ENCODE assay signal across 8 cellular contexts in the genomic region with DNA sequence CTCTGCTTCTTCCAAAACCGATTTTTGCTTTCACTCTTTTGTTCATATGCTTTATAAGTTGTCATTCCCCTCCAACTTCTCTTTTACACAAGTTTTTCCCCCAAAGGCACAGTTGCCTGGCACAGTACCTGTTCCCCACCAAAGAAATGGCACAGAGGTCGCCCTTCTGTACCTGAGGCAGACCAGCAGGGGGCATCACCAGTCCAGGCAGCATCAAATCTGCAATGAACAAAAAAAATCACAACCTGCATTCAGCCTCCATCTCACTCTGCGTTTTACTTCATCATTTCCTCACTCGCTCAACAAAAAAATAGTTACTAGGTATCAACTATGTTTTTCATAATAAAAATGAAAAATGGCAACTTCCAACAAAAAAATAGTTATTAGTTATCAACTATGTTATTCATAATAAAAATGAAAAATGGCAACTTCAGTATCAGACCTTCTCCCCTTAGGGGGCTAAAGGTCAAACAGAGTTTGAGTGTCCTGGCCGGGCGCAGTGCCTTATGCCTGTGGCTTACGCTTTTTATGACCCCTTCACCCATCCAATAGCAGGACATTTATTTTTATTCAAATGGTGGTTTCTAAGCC. TPM values are rescaled to one million over a fixed set of nuclear protein-coding genes. Genes with fewer than 3 reads are reported as not detected.
DNase-seq lines count a peak whose midpoint lies in the region; ATAC-seq and TF ChIP-seq lines count a peak whose summit lies in the region.

No MANE protein-coding gene starts in this region.

- H3K27ac ChIP-seq in heart right ventricle (no peak overlapping the region), fibroblast of lung (ENCODE audit: insufficient read depth, low read length) (no peak overlapping the region)

- H3K4me1 ChIP-seq in heart right ventricle (peaks cover 5 to 15% (median 10%) of the 10 kb centered on the region in 9 donors), fibroblast of lung (ENCODE audit: control insufficient read depth, extremely low read depth, insufficient read depth, low read length) (peaks cover 2% of the 10 kb centered on the region)

- no peaks in the 10 kb centered on the region for H3K9me3 ChIP-seq in heart right ventricle
- H3K9me3 ChIP-seq in fibroblast of lung (ENCODE audit: control insufficient read depth, insufficient read depth, low read depth, low read length) = no peaks in the 10 kb centered on the region

- ATAC-seq in heart right ventricle (no peak), Right ventricle myocardium inferior (no peak)

- peaks cover 9% of the 10 kb centered on the region for H3K79me2 ChIP-seq in fibroblast of lung (ENCODE audit: control insufficient read depth, insufficient read depth, low read length)

- H3K4me3 ChIP-seq in heart right ventricle (no peak overlapping the region), fibroblast of lung (replicated peaks in 1 of 4; ENCODE audit: control extremely low read depth in 1 of 4, insufficient read depth in 1 of 4, low read depth in 3 of 4, low read length in 4 of 4) (no peak overlapping the region), lower leg skin (ENCODE audit: low read depth, poor library complexity, severe bottlenecking) (no peak overlapping the region)

- H2AFZ ChIP-seq in fibroblast of lung (ENCODE audit: low read length) = no peak overlapping the region

- no peak overlapping the region for H3K4me2 ChIP-seq in fibroblast of lung (ENCODE audit: extremely low read depth, insufficient read depth, low read length)

- 78 to 81% methylated on average over 7 of the region's 7 CpGs for WGBS in heart right ventricle, 2 donors
- WGBS in lower leg skin, 2 donors = 74 to 75% methylated on average over 7 of the region's 7 CpGs

- H3K36me3 ChIP-seq in heart right ventricle (peaks cover 0 to 80% (median 44%) of the 10 kb centered on the region in 9 donors), fibroblast of lung (ENCODE audit: control insufficient read depth, insufficient read depth, low read length) (peaks cover 2% of the 10 kb centered on the region)

- DNase-seq in heart right ventricle (no peak), Right ventricle myocardium inferior (ENCODE audit: missing footprints) (no peak), NCI-H748 (lab: John Stamatoyannopoulos, UW; ENCODE audit: unreplicated experiment) (peak; percentile 26), activated T-cell treated with anti-CD3 and anti-CD28 coated beads for 1 hour (ENCODE audit: low read depth) (peak; percentile 45), fibroblast of lung (ENCODE audit: low read depth in 2 of 2) (peak in 1 of 2 donors; percentile 41), cerebellum (ENCODE audit: low spot score) (no peak), lower leg skin (ENCODE audit: low spot score in 2 of 2) (no peak)
- peak; percentile 73 for DNase-seq in stimulated activated CD4-positive, alpha-beta T cell treated with anti-CD3 and anti-CD28 coated beads, Interleukin-15, amount 100 ng/mL, for 24 hours

- no peak overlapping the region for H3K9ac ChIP-seq in fibroblast of lung (ENCODE audit: insufficient read depth, low read length)

- no peak for TF ChIP-seq POLR2A in lower leg skin (IDR thresholded peaks at IDR 0.05)

- intact Hi-C loops in heart right ventricle (cut with DNase I) = loop anchor here in 1 of 10 donors (10.0 kb wide), 1 partner anchor 377 kb away; no protein-coding TSS in a partner anchor
- intact Hi-C loops in Right ventricle myocardium inferior (cut with DNase I) = loop anchor here (5.0 kb wide), 1 partner anchor 374 kb away; no protein-coding TSS in a partner anchor
- intact Hi-C loops in lower leg skin (cut with DNase I; ENCODE audit: low total_unique reads) = no loop called here

- no peaks in the 10 kb centered on the region for H4K20me1 ChIP-seq in fibroblast of lung (ENCODE audit: control insufficient read depth, extremely low read depth, insufficient read depth, low read length)

- H3K27me3 ChIP-seq in heart right ventricle (no peaks in the 10 kb centered on the region), fibroblast of lung (ENCODE audit: control insufficient read depth, insufficient read depth, low read length) (no peaks in the 10 kb centered on the region)

- TF ChIP-seq CTCF in heart right ventricle (IDR thresholded peaks at IDR 0.05) = peak; percentile 30 to 77 (median 63)
- TF ChIP-seq CTCF in fibroblast of lung (conservative IDR thresholded peaks at IDR 0.05 in 1 of 2, IDR thresholded peaks at IDR 0.05 in 1 of 2; ENCODE audit: low read depth in 1 of 2, low read length in 2 of 2) = peak; percentile 69 to 81
- TF ChIP-seq CTCF in lower leg skin (IDR thresholded peaks at IDR 0.05) = no peak

RNA-seq across cellular contexts. Expression of gene EIF2D, which starts 4.1 kb away (rescaled TPM):
- 10 to 100 TPM; 26.1 to 32.2 (median 29.5) TPM for total RNA-seq in heart right ventricle
- 10 to 100 TPM; 16.8 to 35.6 TPM for polyA plus RNA-seq in heart right ventricle
- total RNA-seq in Right ventricle myocardium inferior = 26.0 TPM
- 50.1 and 53.0 TPM in 2 replicates for total RNA-seq in fibroblast of lung
- 59.8 and 67.3 TPM in 2 replicates for polyA plus RNA-seq in fibroblast of lung
- 42.5 and 47.0 TPM in 2 replicates for polyA plus RNA-seq in fibroblast of lung (2012)
- 26.5 and 45.4 TPM in 2 replicates for polyA minus RNA-seq in fibroblast of lung (ENCODE audit: low replicate concordance)
- total RNA-seq in cerebellum = 22.5 TPM
- 10 to 100 TPM; 39.7 to 57.3 (median 53.1) TPM for total RNA-seq in lower leg skin

RNA-seq across cellular contexts. Expression of gene DYRK3, which starts 27.1 kb away (rescaled TPM):
- total RNA-seq in heart right ventricle (10 to 100 TPM; 10.4 to 27.9 (median 20.8) TPM), Right ventricle myocardium inferior (21.9 TPM), fibroblast of lung (28.5 and 38.5 TPM in 2 replicates), cerebellum (24.5 TPM), lower leg skin (1 to 10 TPM; 1.4 to 4.7 (median 3.2) TPM)
- polyA plus RNA-seq in heart right ventricle (10 to 100 TPM in 1 of 2 donors, 1 to 10 TPM in 1; 4.1 to 31.1 TPM), fibroblast of lung (9.3 and 10.2 TPM in 2 replicates)
- polyA plus RNA-seq in fibroblast of lung (2012) = 10.7 and 11.2 TPM in 2 replicates
- 5.9 and 8.1 TPM in 2 replicates for polyA minus RNA-seq in fibroblast of lung (ENCODE audit: low replicate concordance)

Comparison
In these comparisons a context has a peak if more than half of its experiments do, and no peak if none do; other contexts are left out.
1. DNase-seq: peak in NCI-H748 (single experiment), activated T-cell treated with anti-CD3 and anti-CD28 coated beads for 1 hour (single experiment) and stimulated activated CD4-positive, alpha-beta T cell treated with anti-CD3 and anti-CD28 coated beads, Interleukin-15, amount 100 ng/mL, for 24 hours (single experiment); none in heart right ventricle (0 of 2), Right ventricle myocardium inferior (single experiment), cerebellum (single experiment) and lower leg skin (0 of 2).
2. CTCF ChIP-seq: peak in heart right ventricle (9 of 9) and fibroblast of lung (2 of 2); none in lower leg skin (0 of 3).